ENCODE assay signal across 19 cellular contexts in genomic region chr5:170390472-170390871, GRCh38. TPM values are rescaled to one million over a fixed set of nuclear protein-coding genes. Genes with fewer than 3 reads are reported as not detected.
DNase-seq lines count a peak whose midpoint lies in the region; ATAC-seq and TF ChIP-seq lines count a peak whose summit lies in the region.
"Had no signal": no experiment of that assay in that cellular context is flagged by ENCODE, and none has a peak within 500 bp of the region (broad histone marks: within the 10 kb centered on the region; RNA-seq: fewer than 3 reads in every experiment).

No MANE protein-coding gene starts in this region.

- ATAC-seq in GM21360 (IDR thresholded peaks at IDR 0.05; ENCODE audit: unreplicated experiment) = peak; percentile 54
- ATAC-seq in GM21526 (IDR thresholded peaks at IDR 0.05; ENCODE audit: low FRiP score, unreplicated experiment) = no peak
- no peak for ATAC-seq in HG02970 (IDR thresholded peaks at IDR 0.05; ENCODE audit: low FRiP score, unreplicated experiment)

- WGBS in ovary, 3 donors = 88 to 94% (median 91%) methylated on average over 5 of the region's 5 CpGs

- no peak for TF ChIP-seq CTCF in coronary artery (IDR thresholded peaks at IDR 0.05)
- TF ChIP-seq CTCF in ovary (IDR thresholded peaks at IDR 0.05) = no peak
- TF ChIP-seq CTCF in GM13977 (IDR thresholded peaks at IDR 0.05; ENCODE audit: extremely low read depth, insufficient read depth, missing control alignments) = no peak

- H3K36me3 ChIP-seq in ovary = no peaks in the 10 kb centered on the region
- H3K36me3 ChIP-seq: HAP-1 had no signal

- intact Hi-C loops in ovary (cut with DNase I) = no loop called here

- H3K4me3 ChIP-seq in coronary artery (peak overlapping the region; percentile 45), ovary (peak overlapping the region; percentile 46)
- H3K4me3 ChIP-seq: HAP-1 had no signal

- H3K9me3 ChIP-seq in ovary = no peaks in the 10 kb centered on the region
- H3K9me3 ChIP-seq: HAP-1 had no signal

- no peak for TF ChIP-seq POLR2A in ovary (IDR thresholded peaks at IDR 0.05)

- DNase-seq in coronary artery (ENCODE audit: low spot score) (no peak), ovary (no peak), GM13977 (ENCODE audit: low spot score) (no peak), activated gamma-delta T cell treated with Interleukin-2 at 50 U/mL for 16 hours (no peak)
- DNase-seq: ACHN; Calu3; CD4-positive, alpha-beta T cell; DMS53; NCI-H187 treated with DMSO at 0.1 percent for 48 hours; NCI-H446; NK-92 treated with Interleukin-12 subunit alpha and Interleukin-12 subunit beta, amount 100 ng/mL, for 24 hours; OCI-M1; RPMI8226; SIG-M5 had no signal

- in situ Hi-C loops in GM13977 (cut with MboI; ENCODE audit: low pct_unique_long_range_greater_than_20kb, low sequenced_read_pairs, unreplicated experiment) = no loop called here

- no peaks in the 10 kb centered on the region for H3K4me1 ChIP-seq in ovary (ENCODE audit: insufficient read depth)
- H3K4me1 ChIP-seq: HAP-1 had no signal

- no peaks in the 10 kb centered on the region for H3K27me3 ChIP-seq in ovary

- H3K27ac ChIP-seq in coronary artery (peak overlapping the region; percentile 55 to 81), ovary (no peak overlapping the region)

- no peak for TF ChIP-seq EP300 in ovary (IDR thresholded peaks at IDR 0.05)

RNA-seq across cellular contexts. Expression of gene KCNMB1, which starts 1.3 kb away (rescaled TPM):
- 10 to 100 TPM in 1 of 7 donors, 1 to 10 TPM in 4, under 1 TPM in 2; 0.24 to 13.6 (median 2.0) TPM for total RNA-seq in ovary
- polyA plus RNA-seq in ovary = 10 to 100 TPM in 1 of 2 donors, 1 to 10 TPM in 1; 3.5 to 12.1 TPM
- total RNA-seq: Calu3, LHCN-M2 had no signal

Comparison
In these comparisons a context has a peak if more than half of its experiments do, and no peak if none do; other contexts are left out.
1. H3K27ac ChIP-seq: peak in coronary artery (2 of 2); none in ovary (0 of 2).